ENCODE assay signal across 12 cellular contexts in genomic region chr2:224248944-224249371, GRCh38.
"Had no signal": no experiment of that assay in that cellular context is flagged by ENCODE, and none has a peak within 500 bp of the region (broad histone marks: within the 10 kb centered on the region; RNA-seq: fewer than 3 reads in every experiment).

No MANE protein-coding gene starts in this region.

- H3K4me1 Mint-ChIP-seq: naive thymus-derived CD8-positive, alpha-beta T cell; stimulated activated memory B cell treated with anti-CD40 and anti-IgM and Interleukin-4, amounts not matched to agents 10 μg/mL and 1 μg/mL and 100 μg/mL, for 72 hours; T-cell had no signal

- H3K27me3 ChIP-seq: colonic mucosa, neutrophil had no signal

- H3K27ac Mint-ChIP-seq: activated CD8-positive, alpha-beta T cell treated with anti-CD3 and anti-CD28 coated beads for 36 hours; activated T-cell treated with anti-CD3 and anti-CD28 coated beads, Interleukin-2, amount 50 U/mL, for 72 hours; naive thymus-derived CD8-positive, alpha-beta T cell; stimulated activated memory B cell treated with anti-CD40 and anti-IgM and Interleukin-4, amounts not matched to agents 10 μg/mL and 1 μg/mL and 100 μg/mL, for 72 hours; T-cell; type B pancreatic cell had no signal

- H3K4me3 ChIP-seq: colonic mucosa had no signal

- H3K27ac ChIP-seq: colonic mucosa, neutrophil, VCaP had no signal

- DNase-seq: activated CD8-positive, alpha-beta memory T cell treated with anti-CD3 and anti-CD28 coated beads, Interleukin-2, amount 50 U/mL, for 4 hours; activated CD8-positive, alpha-beta T cell treated with anti-CD3 and anti-CD28 coated beads for 36 hours; activated T-cell treated with anti-CD3 and anti-CD28 coated beads, Interleukin-2, amount 50 U/mL, for 72 hours; caudate nucleus; colonic mucosa; naive thymus-derived CD8-positive, alpha-beta T cell; T-cell; T1000 had no signal

- H3K4me3 Mint-ChIP-seq: activated CD8-positive, alpha-beta T cell treated with anti-CD3 and anti-CD28 coated beads for 36 hours; activated T-cell treated with anti-CD3 and anti-CD28 coated beads, Interleukin-2, amount 50 U/mL, for 72 hours; naive thymus-derived CD8-positive, alpha-beta T cell; stimulated activated memory B cell treated with anti-CD40 and anti-IgM and Interleukin-4, amounts not matched to agents 10 μg/mL and 1 μg/mL and 100 μg/mL, for 72 hours; T-cell; type B pancreatic cell had no signal

- H3K9me3 Mint-ChIP-seq: activated CD8-positive, alpha-beta T cell treated with anti-CD3 and anti-CD28 coated beads for 36 hours; activated T-cell treated with anti-CD3 and anti-CD28 coated beads, Interleukin-2, amount 50 U/mL, for 72 hours; naive thymus-derived CD8-positive, alpha-beta T cell; stimulated activated memory B cell treated with anti-CD40 and anti-IgM and Interleukin-4, amounts not matched to agents 10 μg/mL and 1 μg/mL and 100 μg/mL, for 72 hours; T-cell; type B pancreatic cell had no signal

- H3K36me3 ChIP-seq: colonic mucosa, neutrophil had no signal

- ATAC-seq: activated CD8-positive, alpha-beta T cell treated with anti-CD3 and anti-CD28 coated beads for 36 hours; activated T-cell treated with anti-CD3 and anti-CD28 coated beads, Interleukin-2, amount 50 U/mL, for 72 hours; naive thymus-derived CD8-positive, alpha-beta T cell; stimulated activated memory B cell treated with anti-CD40 and anti-IgM and Interleukin-4, amounts not matched to agents 10 μg/mL and 1 μg/mL and 100 μg/mL, for 72 hours; T-cell had no signal
